ENCODE assay signal across 21 cellular contexts in the genomic region with DNA sequence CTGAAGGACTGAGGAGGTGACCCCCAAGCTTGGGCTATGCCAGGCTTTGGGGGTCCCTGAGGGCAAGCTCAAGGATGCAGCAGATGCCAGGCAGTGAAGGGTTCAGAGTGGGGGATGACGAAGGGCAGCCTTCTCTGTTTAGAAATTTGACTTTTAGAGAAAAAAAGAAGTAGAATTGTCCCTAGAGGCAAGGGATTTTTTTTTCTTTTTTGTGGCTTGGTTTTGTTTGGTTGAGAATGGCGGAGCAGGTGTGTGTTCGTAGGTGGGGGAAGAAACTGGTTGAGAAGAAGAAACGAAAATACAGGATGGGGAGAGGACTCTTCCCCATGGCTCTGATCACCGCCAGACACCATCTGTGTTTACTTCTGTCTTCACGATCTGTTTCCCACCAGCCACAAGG. TPM values are rescaled to one million over a fixed set of nuclear protein-coding genes. Genes with fewer than 3 reads are reported as not detected.
DNase-seq lines count a peak whose midpoint lies in the region; ATAC-seq and TF ChIP-seq lines count a peak whose summit lies in the region.
"Had no signal": no experiment of that assay in that cellular context is flagged by ENCODE, and none has a peak within 500 bp of the region (broad histone marks: within the 10 kb centered on the region; RNA-seq: fewer than 3 reads in every experiment).

No MANE protein-coding gene starts in this region.

- DNase-seq in GM10266 (ENCODE audit: extremely low spot score): peak; percentile 37
- peak in 2 of 3 donors; percentile 61 to 66 for DNase-seq in Peyer's patch
- no peak for DNase-seq in lower leg skin (ENCODE audit: low spot score in 2 of 2)
- no peak for DNase-seq in NCI-H524 treated with DMSO at 0.1 percent for 48 hours (lab: John Stamatoyannopoulos, UW)
- DNase-seq in activated naive CD4-positive, alpha-beta T cell (lab: John Stamatoyannopoulos, UW): no peak
- DNase-seq: activated naive CD4-positive, alpha-beta T cell treated with Interleukin-2 at 50 U/mL for 16 hours; BE2C; foreskin fibroblast; KBM-7; left colon; NCI-H1105; stimulated activated CD4-positive, alpha-beta T cell treated with anti-CD3 and anti-CD28 coated beads, Interleukin-4, amount 100 ng/mL, for 4 hours had no signal

- intact Hi-C loops in lower leg skin (cut with DNase I; ENCODE audit: low total_unique reads): no loop called here

- H3K27me3 ChIP-seq in Peyer's patch: no peaks in the 10 kb centered on the region
- H3K27me3 ChIP-seq: BE2C had no signal

- peaks cover 0 to 5% (median 0%) of the 10 kb centered on the region in 4 donors for H3K4me1 ChIP-seq in Peyer's patch
- H3K4me1 ChIP-seq: BE2C, parathyroid adenoma, tibial nerve had no signal

- TF ChIP-seq CTCF in GM10266 (IDR thresholded peaks at IDR 0.05; ENCODE audit: control insufficient read depth, insufficient read depth, low read depth, missing control alignments) (no peak), Peyer's patch (IDR thresholded peaks at IDR 0.05) (no peak), lower leg skin (IDR thresholded peaks at IDR 0.05) (no peak)

- WGBS in lower leg skin, 2 donors: 63 to 71% methylated on average over 6 of the region's 6 CpGs

- no peak for TF ChIP-seq POLR2A in Peyer's patch (IDR thresholded peaks at IDR 0.05)
- no peak for TF ChIP-seq POLR2A in lower leg skin (IDR thresholded peaks at IDR 0.05)

- peak overlapping the region in 1 of 4 donors; percentile 61 for H3K27ac ChIP-seq in Peyer's patch
- H3K27ac ChIP-seq: HL-60, parathyroid adenoma, tibial nerve had no signal

- no peaks in the 10 kb centered on the region for H3K9me3 ChIP-seq in Peyer's patch
- H3K9me3 ChIP-seq: BE2C, tibial nerve had no signal

- H3K4me3 ChIP-seq in Peyer's patch (no peak overlapping the region), lower leg skin (ENCODE audit: low read depth, poor library complexity, severe bottlenecking) (no peak overlapping the region)
- H3K4me3 ChIP-seq: tibial nerve had no signal

- ATAC-seq in GM18868 (IDR thresholded peaks at IDR 0.05; ENCODE audit: unreplicated experiment) (peak; percentile 48), HG02759 (IDR thresholded peaks at IDR 0.05; ENCODE audit: unreplicated experiment) (peak; percentile 52), HG03159 (IDR thresholded peaks at IDR 0.05; ENCODE audit: unreplicated experiment) (no peak)
- ATAC-seq: activated CD4-positive, CD25-positive, alpha-beta regulatory T cell treated with anti-CD3 and anti-CD28 coated beads, Interleukin-2, amount 50 U/mL, for 24 hours; left colon had no signal

- no peaks in the 10 kb centered on the region for H3K36me3 ChIP-seq in Peyer's patch
- H3K36me3 ChIP-seq: BE2C, tibial nerve had no signal

RNA-seq across cellular contexts. Expression of a gene that starts 8.2 kb away (rescaled TPM):
- total RNA-seq in Peyer's patch: 1 to 10 TPM in 3 of 4 donors, not detected in 1; 1.5 to 5.0 (median 1.9) TPM
- 1 to 10 TPM in 1 of 4 donors, under 1 TPM in 1, not detected in 2; 0.78 to 4.0 TPM for total RNA-seq in lower leg skin
- total RNA-seq: astrocyte had no signal

RNA-seq across cellular contexts. Expression of a gene that starts 41.2 kb away (rescaled TPM):
- total RNA-seq in Peyer's patch: under 1 TPM in 1 of 4 donors, not detected in 3; 0.40 TPM
- not detected for total RNA-seq in lower leg skin
- total RNA-seq: astrocyte, skeletal muscle tissue, tibial nerve had no signal

Comparison
In these comparisons a context has a peak if more than half of its experiments do, and no peak if none do; other contexts are left out.
1. DNase-seq: peak in GM10266 (single experiment) and Peyer's patch (2 of 3); none in lower leg skin (0 of 2), NCI-H524 treated with DMSO at 0.1 percent for 48 hours (single experiment) and activated naive CD4-positive, alpha-beta T cell (0 of 4).